In genomic region chr17:40122466-40122943, GRCh38 we compare ENCODE assay signal across 1 cellular context.
A peak's percentile ranks its signal among the peaks of the same experiment; 100 is the strongest.
TF ChIP-seq lines count a peak whose summit lies in the region.

No MANE protein-coding gene starts in this region.

TF ChIP-seq in HepG2, 621 proteins besides CTCF, POLR2A, EP300 and RAD21 (continues in another document):
- TF ChIP-seq HNRNPK (IDR thresholded peaks at IDR 0.05; ENCODE audit: low read depth, low read length, poor library complexity, severe bottlenecking) (peak; percentile 82), ZNF770 (CRISPR knock-in tag; IDR thresholded peaks at IDR 0.05) (peak; percentile 8; the same call in 1 of the 2 replicates), ZSCAN31 (CRISPR knock-in tag; IDR thresholded peaks at IDR 0.05; ENCODE audit: low read depth) (0 out of 2 replicates have a peak, but pooled peaks have one; percentile 47), PREB (CRISPR knock-in tag; IDR thresholded peaks at IDR 0.05) (no peak), ZSCAN20 (CRISPR knock-in tag; IDR thresholded peaks at IDR 0.05; ENCODE audit: borderline replicate concordance) (peak; percentile 81; the same call in 1 of the 2 replicates), ZBED4 (CRISPR knock-in tag; IDR thresholded peaks at IDR 0.05; ENCODE audit: borderline replicate concordance) (peak; percentile 4; the same call in 1 of the 2 replicates), STAG1 (CRISPR knock-in tag; IDR thresholded peaks at IDR 0.05) (peak; percentile 13; the same call in 1 of the 2 replicates), PHB2 (IDR thresholded peaks at IDR 0.05; ENCODE audit: partially characterized antibody) (no peak), ZNF577 (CRISPR knock-in tag; IDR thresholded peaks at IDR 0.05; ENCODE audit: borderline replicate concordance, low read depth) (no peak), ZNF678 (CRISPR knock-in tag; IDR thresholded peaks at IDR 0.05) (peak; percentile 68; the same call in 1 of the 2 replicates), ZBTB49 (CRISPR knock-in tag; IDR thresholded peaks at IDR 0.05; ENCODE audit: borderline replicate concordance) (no peak), NFE2L2 (IDR thresholded peaks at IDR 0.05; ENCODE audit: low read length) (no peak), ZZZ3 (CRISPR knock-in tag; IDR thresholded peaks at IDR 0.05; ENCODE audit: borderline replicate concordance) (no peak), ZKSCAN8 (CRISPR knock-in tag; IDR thresholded peaks at IDR 0.05; ENCODE audit: borderline replicate concordance) (no peak), ZNF431 (CRISPR knock-in tag; IDR thresholded peaks at IDR 0.05; ENCODE audit: borderline replicate concordance, low read depth) (0 out of 2 replicates have a peak, but pooled peaks have one; percentile 30), MXI1 (IDR thresholded peaks at IDR 0.05; ENCODE audit: borderline replicate concordance, low read depth, low read length) (0 out of 3 replicates have a peak, but pooled peaks have one; percentile 11), TMF1 (CRISPR knock-in tag; IDR thresholded peaks at IDR 0.05; ENCODE audit: low read depth) (0 out of 2 replicates have a peak, but pooled peaks have one; percentile 8), TCF12 (IDR thresholded peaks at IDR 0.05) (no peak), TCF12 (CRISPR knock-in tag; IDR thresholded peaks at IDR 0.05) (0 out of 2 replicates have a peak, but pooled peaks have one; percentile 42), EZH2 (conservative IDR thresholded peaks at IDR 0.05; ENCODE audit: low read depth, low read length) (no peak), GLI4 (CRISPR knock-in tag; IDR thresholded peaks at IDR 0.05; ENCODE audit: borderline replicate concordance) (0 out of 2 replicates have a peak, but pooled peaks have one; percentile 48), ZNF607 (CRISPR knock-in tag; IDR thresholded peaks at IDR 0.05; ENCODE audit: borderline replicate concordance) (no peak), ASH2L (IDR thresholded peaks at IDR 0.05; ENCODE audit: insufficient read length, low read depth, low read length) (no peak), EED (CRISPR knock-in tag; IDR thresholded peaks at IDR 0.05) (no peak), RBFOX2 (IDR thresholded peaks at IDR 0.05; ENCODE audit: low read depth, low read length) (peak; percentile 85), ZNF276 (CRISPR knock-in tag; IDR thresholded peaks at IDR 0.05; ENCODE audit: low read depth) (no peak), U2AF2 (IDR thresholded peaks at IDR 0.05; ENCODE audit: low read depth, low read length) (no peak), AGO2 (optimal IDR thresholded peaks at IDR 0.05; ENCODE audit: low read depth, low read length) (peak; percentile 96), KDM5B (CRISPR knock-in tag; IDR thresholded peaks at IDR 0.05; ENCODE audit: borderline replicate concordance) (0 out of 2 replicates have a peak, but pooled peaks have one; percentile 39), NFIC (IDR thresholded peaks at IDR 0.05; ENCODE audit: low read length) (no peak), ATF6 (CRISPR knock-in tag; conservative IDR thresholded peaks at IDR 0.05) (no peak), ZNF558 (CRISPR knock-in tag; IDR thresholded peaks at IDR 0.05; ENCODE audit: borderline replicate concordance) (peak; percentile 68; the same call in 1 of the 2 replicates), GATAD1 (CRISPR knock-in tag; IDR thresholded peaks at IDR 0.05) (no peak), ZNF44 (CRISPR knock-in tag; IDR thresholded peaks at IDR 0.05) (no peak), ZNF34 (CRISPR knock-in tag; IDR thresholded peaks at IDR 0.05; ENCODE audit: borderline replicate concordance) (no peak), ELF1 (CRISPR knock-in tag; IDR thresholded peaks at IDR 0.05) (no peak), BHLHE40 (IDR thresholded peaks at IDR 0.05; ENCODE audit: low read length) (no peak), PATZ1 (CRISPR knock-in tag; IDR thresholded peaks at IDR 0.05) (peak; percentile 38; the same call in 1 of the 2 replicates), CEBPB (IDR thresholded peaks at IDR 0.05; ENCODE audit: borderline replicate concordance, low read depth, low read length) (no peak), ZNF281 (CRISPR knock-in tag; IDR thresholded peaks at IDR 0.05; ENCODE audit: borderline replicate concordance) (0 out of 2 replicates have a peak, but pooled peaks have one; percentile 25)
